16 cellular contexts compared by ENCODE assay signal in genomic region chr1:104629589-104629988, GRCh38.
"Had no signal": no experiment of that assay in that cellular context is flagged by ENCODE, and none has a peak within 500 bp of the region (broad histone marks: within the 10 kb centered on the region; RNA-seq: fewer than 3 reads in every experiment).

No MANE protein-coding gene starts in this region.

- DNase-seq: cortex of kidney; effector memory CD8-positive, alpha-beta T cell; gastrocnemius medialis; glutamatergic neuron; islet precursor cell; mammary epithelial cell; mucosa of descending colon; naive thymus-derived CD8-positive, alpha-beta T cell; psoas muscle; retina; right lobe of liver; stimulated activated CD4-positive, alpha-beta T cell treated with anti-CD3 and anti-CD28 coated beads, Interleukin-4, amount 100 ng/mL, for 24 hours; stimulated activated naive CD4-positive, alpha-beta T cell; trophoblast cell had no signal

- H3K27ac Mint-ChIP-seq: effector memory CD8-positive, alpha-beta T cell; naive thymus-derived CD8-positive, alpha-beta T cell had no signal

- ATAC-seq: effector memory CD8-positive, alpha-beta T cell; gastrocnemius medialis; left lobe of liver; mucosa of descending colon; naive thymus-derived CD8-positive, alpha-beta T cell; psoas muscle; right lobe of liver had no signal

- H3K36me3 Mint-ChIP-seq: naive thymus-derived CD8-positive, alpha-beta T cell had no signal

- H3K4me1 Mint-ChIP-seq: naive thymus-derived CD8-positive, alpha-beta T cell had no signal

- H3K4me3 ChIP-seq: esophagus muscularis mucosa, gastrocnemius medialis, mucosa of descending colon, psoas muscle, right lobe of liver had no signal

- H3K4me3 Mint-ChIP-seq: effector memory CD8-positive, alpha-beta T cell; naive thymus-derived CD8-positive, alpha-beta T cell had no signal

- H3K27me3 Mint-ChIP-seq: effector memory CD8-positive, alpha-beta T cell; naive thymus-derived CD8-positive, alpha-beta T cell had no signal
